Comparison of ENCODE assay signal across 20 cellular contexts in genomic region chr6:53737746-53738145, GRCh38. TPM values are rescaled to one million over a fixed set of nuclear protein-coding genes. Genes with fewer than 3 reads are reported as not detected.
DNase-seq lines count a peak whose midpoint lies in the region; ATAC-seq and TF ChIP-seq lines count a peak whose summit lies in the region.
"Had no signal": no experiment of that assay in that cellular context is flagged by ENCODE, and none has a peak within 500 bp of the region (broad histone marks: within the 10 kb centered on the region; RNA-seq: fewer than 3 reads in every experiment).

No MANE protein-coding gene starts in this region.

- TF ChIP-seq EP300 in transverse colon (IDR thresholded peaks at IDR 0.05; ENCODE audit: low read depth) = no peak

- H3K27ac Mint-ChIP-seq in MCF 10A (ENCODE audit: low read depth, unreplicated experiment) = peak overlapping the region; percentile 46
- no peak overlapping the region for H3K27ac Mint-ChIP-seq in naive thymus-derived CD8-positive, alpha-beta T cell
- H3K27ac Mint-ChIP-seq: B cell; CD4-positive, CD25-positive, alpha-beta regulatory T cell had no signal

- H3K4me1 Mint-ChIP-seq in MCF 10A (ENCODE audit: insufficient read depth, unreplicated experiment) = peaks cover 35% of the 10 kb centered on the region
- peaks cover 11 to 27% (median 22%) of the 10 kb centered on the region in 4 donors for H3K4me1 Mint-ChIP-seq in naive thymus-derived CD8-positive, alpha-beta T cell

- no peak overlapping the region for H3K4me2 ChIP-seq in mammary epithelial cell (ENCODE audit: insufficient read depth, low read depth, low read length)
- no peak overlapping the region for H3K4me2 ChIP-seq in hepatocyte

- H3K27me3 ChIP-seq in breast epithelium = no peaks in the 10 kb centered on the region
- no peaks in the 10 kb centered on the region for H3K27me3 ChIP-seq in mammary epithelial cell (ENCODE audit: insufficient read depth, low read length)
- H3K27me3 ChIP-seq in hepatocyte = no peaks in the 10 kb centered on the region
- no peaks in the 10 kb centered on the region for H3K27me3 ChIP-seq in transverse colon
- H3K27me3 ChIP-seq: MG63, SJCRH30 had no signal

- in situ Hi-C loops in mammary epithelial cell (cut with MboI; ENCODE audit: low sequenced_read_pairs in 2 of 2) = no loop called here
- in situ Hi-C loops in transverse colon (cut with MboI; ENCODE audit: low pct_ligation_motif_present in 1 of 4, low pct_unique_long_range_greater_than_20kb in 1 of 4, low sequenced_read_pairs in 3 of 4) = no loop called here

- peak overlapping the region; percentile 49 for H2AFZ ChIP-seq in mammary epithelial cell (ENCODE audit: low read depth, low read length)
- H2AFZ ChIP-seq in hepatocyte = no peak overlapping the region
- H2AFZ ChIP-seq: GM23248 had no signal

- POLR2A ChIA-PET in MCF 10A (lab: Yijun Ruan, JAX) = interaction anchor here (2.5 to 5.4 kb wide), 3 partner anchors 11 to 56 kb away, joined by 7 to 174 read pairs (median 52); partner anchors contain the start of gene LRRC1
- POLR2A ChIA-PET in naive thymus-derived CD8-positive, alpha-beta T cell (lab: Charles Lee) = no interaction called here

- peaks cover under 1% of the 10 kb centered on the region for H3K9me3 Mint-ChIP-seq in MCF 10A (ENCODE audit: unreplicated experiment)
- H3K9me3 Mint-ChIP-seq in naive thymus-derived CD8-positive, alpha-beta T cell = no peaks in the 10 kb centered on the region
- H3K9me3 Mint-ChIP-seq: CD4-positive, CD25-positive, alpha-beta regulatory T cell had no signal

- H4K20me1 ChIP-seq in mammary epithelial cell (ENCODE audit: insufficient read depth, low read length) (no peaks in the 10 kb centered on the region), hepatocyte (ENCODE audit: insufficient read depth, poor library complexity, severe bottlenecking) (no peaks in the 10 kb centered on the region)

- TF ChIP-seq POLR2A in breast epithelium (IDR thresholded peaks at IDR 0.05) = no peak
- no peak for TF ChIP-seq POLR2A in transverse colon (IDR thresholded peaks at IDR 0.05)

- intact Hi-C loops in MCF 10A (cut with micrococcal nuclease) (no loop called here), breast epithelium (cut with DNase I; ENCODE audit: low total_unique reads) (no loop called here), mammary epithelial cell (cut with micrococcal nuclease) (no loop called here), transverse colon (cut with DNase I; ENCODE audit: low total_unique reads) (no loop called here)

- H3K9me2 ChIP-seq in hepatocyte (replicated peaks; ENCODE audit: insufficient read depth) = no peaks in the 10 kb centered on the region

- H3K27ac ChIP-seq in breast epithelium (no peak overlapping the region), mammary epithelial cell (ENCODE audit: insufficient read depth, low read depth, low read length) (no peak overlapping the region), hepatocyte (peak overlapping the region; percentile 80), transverse colon (no peak overlapping the region)
- H3K27ac ChIP-seq: 22Rv1, GM23248, RWPE1, SJCRH30 had no signal

- H3K27me3 Mint-ChIP-seq in MCF 10A (ENCODE audit: insufficient read depth, unreplicated experiment) = no peaks in the 10 kb centered on the region
- H3K27me3 Mint-ChIP-seq in naive thymus-derived CD8-positive, alpha-beta T cell = peaks cover 0 to 6% (median 4%) of the 10 kb centered on the region in 5 donors

- H3K36me3 ChIP-seq in breast epithelium = no peaks in the 10 kb centered on the region
- H3K36me3 ChIP-seq in mammary epithelial cell (ENCODE audit: insufficient read depth, low read length) = no peaks in the 10 kb centered on the region
- no peaks in the 10 kb centered on the region for H3K36me3 ChIP-seq in hepatocyte (replicated peaks; ENCODE audit: insufficient read depth, low read depth)
- H3K36me3 ChIP-seq in transverse colon = no peaks in the 10 kb centered on the region
- H3K36me3 ChIP-seq: MG63, SJCRH30 had no signal

- H3K9me3 ChIP-seq in breast epithelium (no peaks in the 10 kb centered on the region), mammary epithelial cell (replicated peaks; ENCODE audit: insufficient read depth, low read length) (no peaks in the 10 kb centered on the region), hepatocyte (ENCODE audit: low read depth) (no peaks in the 10 kb centered on the region), transverse colon (no peaks in the 10 kb centered on the region)
- H3K9me3 ChIP-seq: MG63, SJCRH30 had no signal

- no peaks in the 10 kb centered on the region for H3K36me3 Mint-ChIP-seq in MCF 10A (ENCODE audit: insufficient read depth, unreplicated experiment)
- no peaks in the 10 kb centered on the region for H3K36me3 Mint-ChIP-seq in naive thymus-derived CD8-positive, alpha-beta T cell
- H3K36me3 Mint-ChIP-seq: CD4-positive, CD25-positive, alpha-beta regulatory T cell had no signal

- ATAC-seq in naive thymus-derived CD8-positive, alpha-beta T cell = no peak
- ATAC-seq in HG02571 (IDR thresholded peaks at IDR 0.05; ENCODE audit: unreplicated experiment) = no peak

- H3K4me3 ChIP-seq in breast epithelium (no peak overlapping the region), mammary epithelial cell (replicated peaks in 1 of 3; ENCODE audit: insufficient read depth in 1 of 3, low read depth in 2 of 3, low read length in 3 of 3) (no peak overlapping the region), hepatocyte (no peak overlapping the region), transverse colon (no peak overlapping the region)
- H3K4me3 ChIP-seq: GM23248, MG63, SJCRH30 had no signal

- CTCF ChIA-PET in MCF 10A (lab: Yijun Ruan, JAX) = interaction anchor here (0.6 to 2.0 kb wide), 5 partner anchors 10 to 218 kb away, joined by 3 to 7 read pairs (median 4); no protein-coding TSS in a partner anchor
- CTCF ChIA-PET in mammary epithelial cell (lab: Charles Lee; ENCODE audit: low non-redundant PET) = no interaction called here

- no peaks in the 10 kb centered on the region for H3K79me2 ChIP-seq in mammary epithelial cell (ENCODE audit: insufficient read depth, low read length)
- no peaks in the 10 kb centered on the region for H3K79me2 ChIP-seq in hepatocyte

- WGBS in mammary epithelial cell (ENCODE audit: low coverage, missing lambda C conversion rate) = 83% methylated on average over 3 of the region's 3 CpGs
- 62% methylated on average over 3 of the region's 3 CpGs for WGBS in hepatocyte (ENCODE audit: low lambda C conversion rate, missing lambda C conversion rate)
- WGBS in transverse colon (ENCODE audit: low coverage in 1 of 2), 2 donors = 68 to 79% methylated on average over 2 to 3 of the region's 3 CpGs

- TF ChIP-seq CTCF in MCF 10A (IDR thresholded peaks at IDR 0.05; ENCODE audit: unreplicated experiment) (no peak), breast epithelium (IDR thresholded peaks at IDR 0.05) (no peak), mammary epithelial cell (conservative IDR thresholded peaks at IDR 0.05 in 1 of 2, IDR thresholded peaks at IDR 0.05 in 1 of 2; ENCODE audit: extremely low read depth in 1 of 2, insufficient read depth in 1 of 2, low read depth in 1 of 2, low read length in 2 of 2) (no peak), hepatocyte (IDR thresholded peaks at IDR 0.05; ENCODE audit: poor library complexity) (no peak), transverse colon (IDR thresholded peaks at IDR 0.05) (no peak)

- H3K4me1 ChIP-seq in breast epithelium = no peaks in the 10 kb centered on the region
- peaks cover 31% of the 10 kb centered on the region for H3K4me1 ChIP-seq in mammary epithelial cell (ENCODE audit: insufficient read depth, low read length)
- H3K4me1 ChIP-seq in hepatocyte (ENCODE audit: insufficient read depth) = peaks cover 5% of the 10 kb centered on the region
- H3K4me1 ChIP-seq in transverse colon = peaks cover 0 to 25% (median 11%) of the 10 kb centered on the region in 4 donors

- no peak overlapping the region for H3K9ac ChIP-seq in mammary epithelial cell (ENCODE audit: insufficient read depth, low read length)
- H3K9ac ChIP-seq: GM23248 had no signal

- dilution Hi-C loops in mammary epithelial cell (cut with HindIII; ENCODE audit: low sequenced_read_pairs) = no loop called here

- DNase-seq in MCF 10A (ENCODE audit: unreplicated experiment) (no peak), breast epithelium (ENCODE audit: low spot score in 2 of 2) (no peak), mammary epithelial cell (no peak), hepatocyte (ENCODE audit: low spot score) (peak; percentile 45), transverse colon (peak; percentile 26), occipital lobe (lab: John Stamatoyannopoulos, UW) (no peak)
- DNase-seq in naive thymus-derived CD8-positive, alpha-beta T cell = no peak
- DNase-seq: CD4-positive, CD25-positive, alpha-beta regulatory T cell; DMS53; GM23248; MG63; NCI-H1092 treated with DMSO at 0.1 percent for 48 hours; NCI-H187 treated with DMSO at 0.1 percent for 48 hours; NCI-H446 treated with DMSO at 0.1 percent for 48 hours; OCI-M1; SJCRH30 had no signal

- H3K4me3 Mint-ChIP-seq in MCF 10A (ENCODE audit: unreplicated experiment) = no peak overlapping the region
- H3K4me3 Mint-ChIP-seq in naive thymus-derived CD8-positive, alpha-beta T cell = no peak overlapping the region
- H3K4me3 Mint-ChIP-seq: B cell; CD4-positive, CD25-positive, alpha-beta regulatory T cell had no signal

- BruUV-seq in MCF 10A (replicated peaks; lab: Mats Ljungman, UMichigan) (no TSS peak), mammary epithelial cell (replicated peaks; lab: Mats Ljungman, UMichigan) (no TSS peak)

RNA-seq across cellular contexts. Expression of gene LRRC1, which starts 57.1 kb away (rescaled TPM):
- 16.0 and 18.6 TPM in 2 replicates for total RNA-seq in MCF 10A (2022)
- total RNA-seq in breast epithelium = 10 to 100 TPM; 10.1 to 37.9 (median 37.4) TPM
- 10 to 100 TPM; 18.2 to 19.2 TPM for total RNA-seq in mammary epithelial cell
- 12.4 TPM for polyA plus RNA-seq in mammary epithelial cell
- polyA minus RNA-seq in mammary epithelial cell = 11.6 TPM
- total RNA-seq in hepatocyte = 45.7 and 54.3 TPM in 2 replicates
- 61.4 and 70.6 TPM in 2 replicates for polyA plus RNA-seq in hepatocyte
- 100 to 1,000 TPM in 1 of 4 donors, 10 to 100 TPM in 3; 71.0 to 151 (median 91.6) TPM for total RNA-seq in transverse colon
- 1 to 10 TPM; 2.5 to 3.8 TPM for total RNA-seq in naive thymus-derived CD8-positive, alpha-beta T cell
- 1 to 10 TPM in 2 of 3 donors, under 1 TPM in 1; 0.73 to 1.7 (median 1.5) TPM for polyA plus RNA-seq in naive thymus-derived CD8-positive, alpha-beta T cell
- total RNA-seq in occipital lobe = 12.0 TPM

Comparison
In these comparisons a context has a peak if more than half of its experiments do, and no peak if none do; other contexts are left out.
1. DNase-seq: peak in hepatocyte (single experiment) and transverse colon (single experiment); none in MCF 10A (single experiment), breast epithelium (0 of 2), mammary epithelial cell (single experiment), naive thymus-derived CD8-positive, alpha-beta T cell (0 of 10) and occipital lobe (single experiment).